8 cellular contexts compared by ENCODE assay signal in the genomic region with DNA sequence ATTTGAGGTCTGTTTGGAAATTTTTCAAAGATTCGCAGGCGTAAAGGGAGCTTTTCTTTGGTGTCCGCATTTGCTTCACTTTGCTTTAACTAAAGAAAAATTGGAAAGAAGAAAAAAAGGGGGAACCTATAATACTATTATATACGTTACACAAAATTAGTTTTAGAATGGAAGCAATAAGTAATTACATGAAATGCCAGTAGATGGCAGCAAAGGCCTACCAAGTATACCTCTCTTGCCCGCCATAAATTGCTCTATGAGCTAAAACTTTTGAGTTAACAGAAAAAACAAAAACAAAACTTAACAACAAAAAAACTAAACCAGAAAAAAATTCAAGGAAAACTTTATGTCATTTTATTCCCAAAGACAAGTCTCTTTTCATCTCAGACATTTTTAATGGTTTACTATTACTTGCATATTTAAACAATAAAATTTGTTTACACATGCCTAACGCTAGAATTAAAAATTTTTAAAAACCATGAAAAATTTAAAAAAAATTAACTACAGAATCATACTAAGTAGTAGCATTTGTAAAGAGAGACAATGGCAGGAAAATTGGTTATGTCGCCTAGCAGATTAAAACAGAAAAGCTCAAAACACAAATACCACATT.
A peak's percentile ranks its signal among the peaks of the same experiment; 100 is the strongest.
DNase-seq lines count a peak whose midpoint lies in the region; ATAC-seq and TF ChIP-seq lines count a peak whose summit lies in the region.

No MANE protein-coding gene starts in this region.

- H2BK15ac ChIP-seq in neuronal stem cell (ENCODE audit: low read length), result no peak overlapping the region

- no peak overlapping the region for H3K14ac ChIP-seq in neuronal stem cell (ENCODE audit: low read length)

- H3K27ac Mint-ChIP-seq in endothelial cell (ENCODE audit: unreplicated experiment), result no peak overlapping the region

- no peaks in the 10 kb centered on the region for H3K9me3 ChIP-seq in neuronal stem cell (replicated peaks in 1 of 2; ENCODE audit: control insufficient read depth in 2 of 2, insufficient read depth in 1 of 2, low read depth in 1 of 2, low read length in 2 of 2)

- no peak overlapping the region for H2AFZ ChIP-seq in neuronal stem cell (ENCODE audit: low read length)

- ATAC-seq in GM21381 (IDR thresholded peaks at IDR 0.05; ENCODE audit: unreplicated experiment), result peak; percentile 74

- H3K4me3 ChIP-seq in neuronal stem cell (ENCODE audit: low read length in 2 of 2), result no peak overlapping the region

- H3K79me1 ChIP-seq in neuronal stem cell (ENCODE audit: low read depth, low read length), result no peaks in the 10 kb centered on the region

- no peak overlapping the region for H2AK5ac ChIP-seq in neuronal stem cell (ENCODE audit: low read depth, low read length)

- H2BK12ac ChIP-seq in neuronal stem cell (ENCODE audit: low read length), result no peak overlapping the region

- no peaks in the 10 kb centered on the region for H3K36me3 ChIP-seq in neuronal stem cell (replicated peaks in 1 of 2; ENCODE audit: control insufficient read depth in 2 of 2, insufficient read depth in 2 of 2, low read length in 2 of 2)

- H3K18ac ChIP-seq in neuronal stem cell (ENCODE audit: low read length), result no peak overlapping the region

- peaks cover 7% of the 10 kb centered on the region for H3K4me1 Mint-ChIP-seq in endothelial cell (ENCODE audit: unreplicated experiment)

- H4K8ac ChIP-seq in neuronal stem cell (ENCODE audit: low read depth, low read length), result no peak overlapping the region

- DNase-seq in activated T-cell treated with anti-CD3 and anti-CD28 coated beads for 4 hours (peak; percentile 2), KG1 (lab: John Stamatoyannopoulos, UW) (peak; percentile 17), RPMI8226 (peak; percentile 47), endothelial cell (ENCODE audit: low spot score) (peak; percentile 21), neuronal stem cell (ENCODE audit: low spot score) (peak; percentile 50), T1000 (lab: John Stamatoyannopoulos, UW) (no peak)
- no peak for DNase-seq in activated T-cell treated with anti-CD3 and anti-CD28 coated beads, Interleukin-2, amount 50 U/mL, for 48 hours

- H3K36me3 Mint-ChIP-seq in endothelial cell (ENCODE audit: low read depth, unreplicated experiment), result no peaks in the 10 kb centered on the region

- H3K4ac ChIP-seq in neuronal stem cell (ENCODE audit: low read length), result no peak overlapping the region

- TF ChIP-seq CTCF in endothelial cell (IDR thresholded peaks at IDR 0.05; ENCODE audit: unreplicated experiment), result peak; percentile 66

- no peak overlapping the region for H4K91ac ChIP-seq in neuronal stem cell (ENCODE audit: low read depth, low read length, poor library complexity)

- H3K23ac ChIP-seq in neuronal stem cell (ENCODE audit: low read depth, low read length, poor library complexity), result no peak overlapping the region

- H3K4me1 ChIP-seq in neuronal stem cell (ENCODE audit: control insufficient read depth in 2 of 2, insufficient read depth in 1 of 2, low read depth in 1 of 2, low read length in 2 of 2), result no peaks in the 10 kb centered on the region

- H3K9ac ChIP-seq in neuronal stem cell (ENCODE audit: low read depth, low read length, poor library complexity), result no peak overlapping the region

- WGBS in neuronal stem cell (ENCODE audit: extremely low coverage in 2 of 2, insufficient read length in 2 of 2, insufficient replicate concordance in 1 of 2), 2 donors, result no CpG with 5 or more reads among the region's 7 CpGs

- no peaks in the 10 kb centered on the region for H3K27me3 ChIP-seq in neuronal stem cell (ENCODE audit: control insufficient read depth in 3 of 3, insufficient read depth in 3 of 3, low read depth in 1 of 3, low read length in 3 of 3)

- H3K27me3 Mint-ChIP-seq in endothelial cell (ENCODE audit: unreplicated experiment), result no peaks in the 10 kb centered on the region

- H2BK120ac ChIP-seq in neuronal stem cell (ENCODE audit: low read depth, low read length), result no peak overlapping the region

- H3K4me2 ChIP-seq in neuronal stem cell (ENCODE audit: insufficient read depth, low read length, poor library complexity, severe bottlenecking), result no peak overlapping the region

- no peak overlapping the region for H2BK5ac ChIP-seq in neuronal stem cell (ENCODE audit: low read length)

- H3K27ac ChIP-seq in neuronal stem cell (replicated peaks; ENCODE audit: low read length), result no peak overlapping the region

- no peak overlapping the region for H3K4me3 Mint-ChIP-seq in endothelial cell (ENCODE audit: unreplicated experiment)

- no peaks in the 10 kb centered on the region for H3K9me3 Mint-ChIP-seq in endothelial cell (ENCODE audit: unreplicated experiment)

Comparison
In these comparisons a context has a peak if more than half of its experiments do, and no peak if none do; other contexts are left out.
1. DNase-seq: peak in activated T-cell treated with anti-CD3 and anti-CD28 coated beads for 4 hours (single experiment), KG1 (single experiment), RPMI8226 (single experiment), endothelial cell (single experiment) and neuronal stem cell (single experiment); none in activated T-cell treated with anti-CD3 and anti-CD28 coated beads, Interleukin-2, amount 50 U/mL, for 48 hours (0 of 2) and T1000 (single experiment).